ENCODE assay signal across 18 cellular contexts in the genomic region with DNA sequence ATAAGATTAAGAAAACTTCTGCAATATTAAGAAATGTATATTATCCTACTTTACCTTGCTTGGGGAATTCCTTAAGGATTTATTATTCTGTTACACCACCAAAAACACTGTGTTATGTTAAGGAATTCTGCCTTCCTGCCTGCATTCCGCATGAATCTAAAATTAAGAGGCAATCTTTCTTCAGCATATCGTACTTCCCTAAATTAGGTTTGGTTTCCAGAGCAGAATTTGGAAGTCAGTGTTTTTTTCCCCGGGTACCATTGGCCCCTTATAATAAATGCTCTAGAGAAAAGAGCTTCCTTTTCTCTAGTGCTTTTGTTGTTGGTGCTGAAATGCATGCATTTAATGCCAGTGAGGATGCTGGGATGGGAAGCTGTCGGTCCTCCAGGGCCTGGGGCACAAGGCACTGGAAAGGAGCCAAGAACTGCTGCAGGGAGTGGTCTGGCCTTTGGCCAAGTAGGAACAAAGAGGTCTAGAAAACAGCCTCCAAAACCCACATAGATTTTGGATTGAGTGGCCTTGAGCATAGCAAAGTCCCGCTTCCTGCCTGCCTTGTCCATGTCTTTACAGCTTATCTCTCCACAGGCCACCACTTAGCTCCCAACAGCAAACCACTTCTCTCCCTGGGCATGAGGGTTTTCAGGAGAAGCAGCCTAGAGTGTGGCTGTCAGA.
DNase-seq lines count a peak whose midpoint lies in the region; ATAC-seq and TF ChIP-seq lines count a peak whose summit lies in the region.
"Had no signal": no experiment of that assay in that cellular context is flagged by ENCODE, and none has a peak within 500 bp of the region (broad histone marks: within the 10 kb centered on the region; RNA-seq: fewer than 3 reads in every experiment).

No MANE protein-coding gene starts in this region.

- POLR2A ChIA-PET in HEK293T (lab: Yijun Ruan, JAX) = interaction anchor here (1.0 to 1.5 kb wide), 3 partner anchors 10 to 12 kb away, joined by 3 to 6 read pairs (median 4); no protein-coding TSS in a partner anchor

- H3K27me3 Mint-ChIP-seq in activated naive CD8-positive, alpha-beta T cell treated with anti-CD3 and anti-CD28 coated beads, Interleukin-2, amount 50 U/mL, for 24 hours = peaks cover 64% of the 10 kb centered on the region

- H3K9me3 Mint-ChIP-seq in activated naive CD8-positive, alpha-beta T cell treated with anti-CD3 and anti-CD28 coated beads, Interleukin-2, amount 50 U/mL, for 24 hours = peaks cover 14% of the 10 kb centered on the region

- no peak overlapping the region for H3K4me3 Mint-ChIP-seq in activated naive CD8-positive, alpha-beta T cell treated with anti-CD3 and anti-CD28 coated beads, Interleukin-2, amount 50 U/mL, for 24 hours
- H3K4me3 Mint-ChIP-seq: activated naive CD8-positive, alpha-beta T cell treated with anti-CD3 and anti-CD28 coated beads, Interleukin-2, amount 10 ng/mL, durations not matched to agents 7 days and 5 days; CD8-positive, alpha-beta T cell; immature natural killer cell; memory B cell; neural progenitor cell; stimulated activated effector memory CD8-positive, alpha-beta T cell treated with anti-CD3 and anti-CD28 coated beads, Interleukin-12 subunit alpha, Interleukin-12 subunit beta, amount 100 ng/mL, for 72 hours had no signal

- no peaks in the 10 kb centered on the region for H3K27me3 ChIP-seq in testis
- H3K27me3 ChIP-seq: neural progenitor cell had no signal

- DNase-seq in DMS 273 treated with DMSO at 0.1 percent for 48 hours (lab: John Stamatoyannopoulos, UW) (peak; percentile 100), HEK293T (ENCODE audit: extremely low spot score) (peak; percentile 45), NCI-H748 (lab: John Stamatoyannopoulos, UW; ENCODE audit: unreplicated experiment) (peak; percentile 75), epithelial cell of esophagus (ENCODE audit: low read depth) (peak; percentile 10), testis (no peak)
- no peak for DNase-seq in activated naive CD8-positive, alpha-beta T cell treated with anti-CD3 and anti-CD28 coated beads, Interleukin-2, amount 50 U/mL, for 24 hours
- no peak for DNase-seq in activated naive CD4-positive, alpha-beta T cell treated with anti-CD3 and anti-CD28 coated beads, Interleukin-2, amount 50 U/mL, for 16 hours
- DNase-seq: activated naive CD8-positive, alpha-beta T cell treated with anti-CD3 and anti-CD28 coated beads, Interleukin-2, amount 10 ng/mL, durations not matched to agents 7 days and 5 days; CD8-positive, alpha-beta T cell; central memory CD4-positive, alpha-beta T cell; gastrocnemius medialis; immature natural killer cell; NCI-H187; trophoblast cell had no signal

- no peak overlapping the region for H3K4me3 ChIP-seq in epithelial cell of esophagus (ENCODE audit: low read length)
- no peak overlapping the region for H3K4me3 ChIP-seq in testis
- H3K4me3 ChIP-seq: gastrocnemius medialis, neural progenitor cell, PC-9 had no signal

- 48 to 55% methylated on average over 5 of the region's 5 CpGs for WGBS in testis, 2 donors

- H3K4me1 Mint-ChIP-seq in activated naive CD8-positive, alpha-beta T cell treated with anti-CD3 and anti-CD28 coated beads, Interleukin-2, amount 50 U/mL, for 24 hours = peaks cover under 1% of the 10 kb centered on the region
- H3K4me1 Mint-ChIP-seq: activated naive CD8-positive, alpha-beta T cell treated with anti-CD3 and anti-CD28 coated beads, Interleukin-2, amount 10 ng/mL, durations not matched to agents 7 days and 5 days; immature natural killer cell; memory B cell; stimulated activated effector memory CD8-positive, alpha-beta T cell treated with anti-CD3 and anti-CD28 coated beads, Interleukin-12 subunit alpha, Interleukin-12 subunit beta, amount 100 ng/mL, for 72 hours had no signal

- CTCF ChIA-PET in HEK293T (lab: Yijun Ruan, JAX) = interaction anchor here (0.8 kb wide), 1 partner anchor 225 kb away, joined by 3 read pairs; no protein-coding TSS in a partner anchor

- TF ChIP-seq CTCF in epithelial cell of esophagus (IDR thresholded peaks at IDR 0.05; ENCODE audit: insufficient read depth, low read depth, low read length, missing control alignments) = no peak
- no peak for TF ChIP-seq CTCF in testis (IDR thresholded peaks at IDR 0.05)

- no peaks in the 10 kb centered on the region for H3K36me3 ChIP-seq in testis (ENCODE audit: low read depth, missing control alignments)
- H3K36me3 ChIP-seq: gastrocnemius medialis, neural progenitor cell had no signal

- peaks cover 3% of the 10 kb centered on the region for H3K36me3 Mint-ChIP-seq in activated naive CD8-positive, alpha-beta T cell treated with anti-CD3 and anti-CD28 coated beads, Interleukin-2, amount 50 U/mL, for 24 hours (ENCODE audit: low read depth)
- H3K36me3 Mint-ChIP-seq: activated naive CD8-positive, alpha-beta T cell treated with anti-CD3 and anti-CD28 coated beads, Interleukin-2, amount 10 ng/mL, durations not matched to agents 7 days and 5 days; CD8-positive, alpha-beta T cell; immature natural killer cell; memory B cell; neural progenitor cell; stimulated activated effector memory CD8-positive, alpha-beta T cell treated with anti-CD3 and anti-CD28 coated beads, Interleukin-12 subunit alpha, Interleukin-12 subunit beta, amount 100 ng/mL, for 72 hours had no signal

- no peaks in the 10 kb centered on the region for H3K4me1 ChIP-seq in testis
- H3K4me1 ChIP-seq: gastrocnemius medialis had no signal

- no peak overlapping the region for H3K27ac ChIP-seq in testis
- H3K27ac ChIP-seq: gastrocnemius medialis, neural progenitor cell, PC-9 had no signal

- no peak for TF ChIP-seq POLR2A in testis (IDR thresholded peaks at IDR 0.05)

- no peak overlapping the region for H3K27ac Mint-ChIP-seq in activated naive CD8-positive, alpha-beta T cell treated with anti-CD3 and anti-CD28 coated beads, Interleukin-2, amount 50 U/mL, for 24 hours
- H3K27ac Mint-ChIP-seq: activated naive CD8-positive, alpha-beta T cell treated with anti-CD3 and anti-CD28 coated beads, Interleukin-2, amount 10 ng/mL, durations not matched to agents 7 days and 5 days; CD8-positive, alpha-beta T cell; immature natural killer cell; memory B cell; neural progenitor cell; stimulated activated effector memory CD8-positive, alpha-beta T cell treated with anti-CD3 and anti-CD28 coated beads, Interleukin-12 subunit alpha, Interleukin-12 subunit beta, amount 100 ng/mL, for 72 hours had no signal

- ATAC-seq in activated naive CD8-positive, alpha-beta T cell treated with anti-CD3 and anti-CD28 coated beads, Interleukin-2, amount 50 U/mL, for 24 hours = no peak
- ATAC-seq: CD8-positive, alpha-beta T cell; gastrocnemius medialis; stimulated activated effector memory CD8-positive, alpha-beta T cell treated with anti-CD3 and anti-CD28 coated beads, Interleukin-12 subunit alpha, Interleukin-12 subunit beta, amount 100 ng/mL, for 72 hours had no signal

- intact Hi-C loops in testis (cut with DNase I; ENCODE audit: low total_unique reads) = no loop called here

- H3K9me3 ChIP-seq in testis = no peaks in the 10 kb centered on the region
- H3K9me3 ChIP-seq: gastrocnemius medialis had no signal

TF ChIP-seq in HEK293T, 16 proteins besides CTCF, POLR2A, EP300 and RAD21:
- no peak for TF ChIP-seq ELF4 (IDR thresholded peaks at IDR 0.05)
- peak; percentile 53; the same call in 1 of the 2 replicates for TF ChIP-seq ARNT (IDR thresholded peaks at IDR 0.05)

Comparison
In these comparisons a context has a peak if more than half of its experiments do, and no peak if none do; other contexts are left out.
1. DNase-seq: peak in DMS 273 treated with DMSO at 0.1 percent for 48 hours (single experiment), HEK293T (single experiment), NCI-H748 (single experiment) and epithelial cell of esophagus (single experiment); none in activated naive CD8-positive, alpha-beta T cell treated with anti-CD3 and anti-CD28 coated beads, Interleukin-2, amount 50 U/mL, for 24 hours (single experiment), testis (single experiment) and activated naive CD4-positive, alpha-beta T cell treated with anti-CD3 and anti-CD28 coated beads, Interleukin-2, amount 50 U/mL, for 16 hours (single experiment).